ENCODE assay signal across 1 cellular context in the genomic region with DNA sequence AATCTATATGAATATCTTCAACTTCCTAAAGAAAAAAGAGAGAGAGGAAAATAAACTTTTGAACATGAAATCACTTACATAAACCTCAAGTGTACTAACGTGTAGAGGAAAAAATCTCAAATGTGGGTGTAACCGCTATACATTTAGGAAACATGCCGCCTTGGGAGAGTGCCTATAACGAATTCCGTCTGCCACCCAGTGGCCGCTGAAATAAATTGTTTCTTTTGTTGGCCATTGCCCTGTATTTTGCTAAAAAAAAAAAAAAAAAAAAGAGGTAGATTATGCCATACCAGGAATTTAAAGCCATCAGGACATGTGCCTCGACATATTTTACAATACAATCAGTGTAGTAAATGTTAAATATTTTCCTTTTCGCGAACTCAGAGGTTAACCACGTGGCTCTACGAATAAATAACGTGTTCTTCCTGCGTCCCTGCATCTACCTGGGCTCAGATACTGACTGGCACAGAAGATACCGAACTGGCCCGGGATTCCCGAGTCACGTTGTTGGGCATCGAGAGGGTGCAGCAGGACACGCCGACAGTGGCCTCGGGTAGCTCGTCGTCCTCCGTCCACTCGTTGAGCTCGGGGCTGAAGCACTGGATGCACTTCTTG.
TF ChIP-seq lines count a peak whose summit lies in the region.

No MANE protein-coding gene starts in this region.

TF ChIP-seq in HEK293, 187 proteins besides CTCF, POLR2A, EP300 and RAD21 (continued from another document):
- TF ChIP-seq, protein P1, sequence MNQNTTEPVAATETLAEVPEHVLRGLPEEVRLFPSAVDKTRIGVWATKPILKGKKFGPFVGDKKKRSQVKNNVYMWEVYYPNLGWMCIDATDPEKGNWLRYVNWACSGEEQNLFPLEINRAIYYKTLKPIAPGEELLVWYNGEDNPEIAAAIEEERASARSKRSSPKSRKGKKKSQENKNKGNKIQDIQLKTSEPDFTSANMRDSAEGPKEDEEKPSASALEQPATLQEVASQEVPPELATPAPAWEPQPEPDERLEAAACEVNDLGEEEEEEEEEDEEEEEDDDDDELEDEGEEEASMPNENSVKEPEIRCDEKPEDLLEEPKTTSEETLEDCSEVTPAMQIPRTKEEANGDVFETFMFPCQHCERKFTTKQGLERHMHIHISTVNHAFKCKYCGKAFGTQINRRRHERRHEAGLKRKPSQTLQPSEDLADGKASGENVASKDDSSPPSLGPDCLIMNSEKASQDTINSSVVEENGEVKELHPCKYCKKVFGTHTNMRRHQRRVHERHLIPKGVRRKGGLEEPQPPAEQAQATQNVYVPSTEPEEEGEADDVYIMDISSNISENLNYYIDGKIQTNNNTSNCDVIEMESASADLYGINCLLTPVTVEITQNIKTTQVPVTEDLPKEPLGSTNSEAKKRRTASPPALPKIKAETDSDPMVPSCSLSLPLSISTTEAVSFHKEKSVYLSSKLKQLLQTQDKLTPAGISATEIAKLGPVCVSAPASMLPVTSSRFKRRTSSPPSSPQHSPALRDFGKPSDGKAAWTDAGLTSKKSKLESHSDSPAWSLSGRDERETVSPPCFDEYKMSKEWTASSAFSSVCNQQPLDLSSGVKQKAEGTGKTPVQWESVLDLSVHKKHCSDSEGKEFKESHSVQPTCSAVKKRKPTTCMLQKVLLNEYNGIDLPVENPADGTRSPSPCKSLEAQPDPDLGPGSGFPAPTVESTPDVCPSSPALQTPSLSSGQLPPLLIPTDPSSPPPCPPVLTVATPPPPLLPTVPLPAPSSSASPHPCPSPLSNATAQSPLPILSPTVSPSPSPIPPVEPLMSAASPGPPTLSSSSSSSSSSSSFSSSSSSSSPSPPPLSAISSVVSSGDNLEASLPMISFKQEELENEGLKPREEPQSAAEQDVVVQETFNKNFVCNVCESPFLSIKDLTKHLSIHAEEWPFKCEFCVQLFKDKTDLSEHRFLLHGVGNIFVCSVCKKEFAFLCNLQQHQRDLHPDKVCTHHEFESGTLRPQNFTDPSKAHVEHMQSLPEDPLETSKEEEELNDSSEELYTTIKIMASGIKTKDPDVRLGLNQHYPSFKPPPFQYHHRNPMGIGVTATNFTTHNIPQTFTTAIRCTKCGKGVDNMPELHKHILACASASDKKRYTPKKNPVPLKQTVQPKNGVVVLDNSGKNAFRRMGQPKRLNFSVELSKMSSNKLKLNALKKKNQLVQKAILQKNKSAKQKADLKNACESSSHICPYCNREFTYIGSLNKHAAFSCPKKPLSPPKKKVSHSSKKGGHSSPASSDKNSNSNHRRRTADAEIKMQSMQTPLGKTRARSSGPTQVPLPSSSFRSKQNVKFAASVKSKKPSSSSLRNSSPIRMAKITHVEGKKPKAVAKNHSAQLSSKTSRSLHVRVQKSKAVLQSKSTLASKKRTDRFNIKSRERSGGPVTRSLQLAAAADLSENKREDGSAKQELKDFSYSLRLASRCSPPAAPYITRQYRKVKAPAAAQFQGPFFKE (tag by site-specific recombination; IDR thresholded peaks at IDR 0.05; ENCODE audit: borderline replicate concordance), result no peak
- TF ChIP-seq ZIC2 (tag by site-specific recombination; IDR thresholded peaks at IDR 0.05), result no peak
- TF ChIP-seq, protein P2, sequence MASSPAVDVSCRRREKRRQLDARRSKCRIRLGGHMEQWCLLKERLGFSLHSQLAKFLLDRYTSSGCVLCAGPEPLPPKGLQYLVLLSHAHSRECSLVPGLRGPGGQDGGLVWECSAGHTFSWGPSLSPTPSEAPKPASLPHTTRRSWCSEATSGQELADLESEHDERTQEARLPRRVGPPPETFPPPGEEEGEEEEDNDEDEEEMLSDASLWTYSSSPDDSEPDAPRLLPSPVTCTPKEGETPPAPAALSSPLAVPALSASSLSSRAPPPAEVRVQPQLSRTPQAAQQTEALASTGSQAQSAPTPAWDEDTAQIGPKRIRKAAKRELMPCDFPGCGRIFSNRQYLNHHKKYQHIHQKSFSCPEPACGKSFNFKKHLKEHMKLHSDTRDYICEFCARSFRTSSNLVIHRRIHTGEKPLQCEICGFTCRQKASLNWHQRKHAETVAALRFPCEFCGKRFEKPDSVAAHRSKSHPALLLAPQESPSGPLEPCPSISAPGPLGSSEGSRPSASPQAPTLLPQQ (tag by site-specific recombination; IDR thresholded peaks at IDR 0.05), result no peak
- TF ChIP-seq ZNF677 (tag by site-specific recombination; IDR thresholded peaks at IDR 0.05), result no peak
- TF ChIP-seq ZBTB1 (tag by site-specific recombination; IDR thresholded peaks at IDR 0.05), result no peak
- no peak for TF ChIP-seq HOXD13 (CRISPR knock-in tag; IDR thresholded peaks at IDR 0.05; ENCODE audit: borderline replicate concordance)
- no peak for TF ChIP-seq ZNF558 (tag by site-specific recombination; IDR thresholded peaks at IDR 0.05)
- no peak for TF ChIP-seq ZNF843 (tag by site-specific recombination; IDR thresholded peaks at IDR 0.05)
- no peak for TF ChIP-seq ZNF473 (tag by site-specific recombination; IDR thresholded peaks at IDR 0.05)
- no peak for TF ChIP-seq ZNF214 (tag by site-specific recombination; IDR thresholded peaks at IDR 0.05; ENCODE audit: borderline replicate concordance)
- TF ChIP-seq, protein P3, sequence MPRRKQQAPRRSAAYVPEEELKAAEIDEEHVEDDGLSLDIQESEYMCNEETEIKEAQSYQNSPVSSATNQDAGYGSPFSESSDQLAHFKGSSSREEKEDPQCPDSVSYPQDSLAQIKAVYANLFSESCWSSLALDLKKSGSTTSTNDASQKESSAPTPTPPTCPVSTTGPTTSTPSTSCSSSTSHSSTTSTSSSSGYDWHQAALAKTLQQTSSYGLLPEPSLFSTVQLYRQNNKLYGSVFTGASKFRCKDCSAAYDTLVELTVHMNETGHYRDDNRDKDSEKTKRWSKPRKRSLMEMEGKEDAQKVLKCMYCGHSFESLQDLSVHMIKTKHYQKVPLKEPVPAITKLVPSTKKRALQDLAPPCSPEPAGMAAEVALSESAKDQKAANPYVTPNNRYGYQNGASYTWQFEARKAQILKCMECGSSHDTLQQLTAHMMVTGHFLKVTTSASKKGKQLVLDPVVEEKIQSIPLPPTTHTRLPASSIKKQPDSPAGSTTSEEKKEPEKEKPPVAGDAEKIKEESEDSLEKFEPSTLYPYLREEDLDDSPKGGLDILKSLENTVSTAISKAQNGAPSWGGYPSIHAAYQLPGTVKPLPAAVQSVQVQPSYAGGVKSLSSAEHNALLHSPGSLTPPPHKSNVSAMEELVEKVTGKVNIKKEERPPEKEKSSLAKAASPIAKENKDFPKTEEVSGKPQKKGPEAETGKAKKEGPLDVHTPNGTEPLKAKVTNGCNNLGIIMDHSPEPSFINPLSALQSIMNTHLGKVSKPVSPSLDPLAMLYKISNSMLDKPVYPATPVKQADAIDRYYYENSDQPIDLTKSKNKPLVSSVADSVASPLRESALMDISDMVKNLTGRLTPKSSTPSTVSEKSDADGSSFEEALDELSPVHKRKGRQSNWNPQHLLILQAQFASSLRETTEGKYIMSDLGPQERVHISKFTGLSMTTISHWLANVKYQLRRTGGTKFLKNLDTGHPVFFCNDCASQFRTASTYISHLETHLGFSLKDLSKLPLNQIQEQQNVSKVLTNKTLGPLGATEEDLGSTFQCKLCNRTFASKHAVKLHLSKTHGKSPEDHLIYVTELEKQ (tag by site-specific recombination; IDR thresholded peaks at IDR 0.05; ENCODE audit: borderline replicate concordance), result no peak
